ENCODE assay signal across 11 cellular contexts in the genomic region with DNA sequence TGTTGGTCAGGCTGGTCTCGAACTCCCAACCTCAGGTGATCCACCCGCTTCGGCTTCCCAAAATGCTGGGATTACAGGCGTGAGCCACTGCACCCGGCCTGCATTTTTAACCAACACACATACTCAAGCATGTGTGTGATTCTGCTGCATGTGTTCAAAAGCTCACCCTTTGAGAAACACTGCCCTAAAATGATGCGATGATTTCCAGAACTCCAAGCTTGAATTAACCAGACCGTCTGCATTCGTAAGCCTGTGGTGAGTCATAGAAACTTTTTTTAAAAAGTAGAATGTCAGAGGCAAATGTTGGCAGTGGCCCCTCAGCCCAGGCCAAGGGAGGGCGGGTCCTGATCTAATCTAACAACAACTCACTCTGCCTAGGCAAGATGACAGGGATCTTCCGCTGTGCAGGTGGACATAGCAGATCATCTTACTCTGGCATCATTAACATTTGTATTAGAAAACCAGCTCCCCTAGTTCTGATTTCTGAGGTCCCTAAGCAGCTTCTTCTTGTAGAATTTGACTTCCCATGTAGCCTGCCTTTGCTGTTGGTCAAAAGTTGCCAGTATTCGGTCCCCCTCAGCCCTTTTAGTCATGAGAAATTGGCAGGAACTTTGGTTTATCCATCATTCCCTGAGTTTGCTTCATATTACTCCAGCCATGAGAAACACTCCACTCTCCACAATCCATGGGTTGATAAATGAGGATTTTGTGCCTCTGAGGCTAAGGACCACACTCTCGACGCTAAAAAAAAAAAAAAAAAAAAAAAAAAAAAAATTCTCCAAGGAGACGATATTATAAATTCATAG.
DNase-seq lines count a peak whose midpoint lies in the region; ATAC-seq and FAIRE-seq lines count a peak whose summit lies in the region.
"Had no signal": no experiment of that assay in that cellular context is flagged by ENCODE, and none has a peak within 500 bp of the region (broad histone marks: within the 10 kb centered on the region; RNA-seq: fewer than 3 reads in every experiment).

No MANE protein-coding gene starts in this region.

- FAIRE-seq in TTC549 (lab: Jason Lieb, UNC) = peak; percentile 63
- FAIRE-seq: GM12878 had no signal

- no peaks in the 10 kb centered on the region for H3K9me3 ChIP-seq in GM23248 (ENCODE audit: low read depth)

- H3K9me2 ChIP-seq in GM23248 (ENCODE audit: insufficient read depth) = no peaks in the 10 kb centered on the region

- intact Hi-C loops in Right ventricle myocardium inferior (cut with DNase I) (loop anchor here (5.0 kb wide), 1 partner anchor 58 kb away; no protein-coding TSS in a partner anchor), head of caudate nucleus (cut with DNase I) (no loop called here)

- peaks cover 24% of the 10 kb centered on the region for H3F3A ChIP-seq in GM23248 (ENCODE audit: insufficient read depth)

- H4K20me1 ChIP-seq in GM23248 (ENCODE audit: insufficient read depth) = no peaks in the 10 kb centered on the region

- H3K79me2 ChIP-seq in GM23248 (ENCODE audit: insufficient read depth) = no peaks in the 10 kb centered on the region

- H3K9ac ChIP-seq in GM23248 = peak overlapping the region; percentile 32; the same call in 1 of the 2 replicates

- DNase-seq in GM23248 (peak; percentile 95), Right ventricle myocardium inferior (ENCODE audit: missing footprints) (no peak), renal cortical epithelial cell (ENCODE audit: low read depth) (peak; percentile 92), head of caudate nucleus (no peak), midbrain (lab: John Stamatoyannopoulos, UW) (no peak)
- no peak for DNase-seq in stimulated activated naive CD4-positive, alpha-beta T cell treated with Interleukin-2 at 50 U/mL for 16 hours (lab: John Stamatoyannopoulos, UW)
- DNase-seq: cerebellar nuclear complex had no signal

- peak overlapping the region; percentile 79 for H3K27ac ChIP-seq in GM23248
- H3K27ac ChIP-seq: HL-60 had no signal

- no peak overlapping the region for H2AFZ ChIP-seq in GM23248

- 15 to 17% methylated on average over 14 of the region's 14 CpGs for WGBS in GM23248 (ENCODE audit: low coverage in 1 of 2, low lambda C conversion rate in 2 of 2, missing lambda C conversion rate in 2 of 2), 2 experiments

- no peaks in the 10 kb centered on the region for H3K36me3 ChIP-seq in GM23248 (ENCODE audit: low read depth)

- ATAC-seq in Right ventricle myocardium inferior (peak; percentile 54), GM18502 (IDR thresholded peaks at IDR 0.05; ENCODE audit: poor library complexity, unreplicated experiment) (no peak)
- ATAC-seq: GM12878 had no signal

- peaks cover 26% of the 10 kb centered on the region for H3K4me1 ChIP-seq in GM23248 (ENCODE audit: insufficient read depth)

- in situ Hi-C loops in GM23248 (cut with MboI) = no loop called here

- peak overlapping the region; percentile 16 for H3K4me2 ChIP-seq in GM23248 (ENCODE audit: unreplicated experiment)

- H3K4me3 ChIP-seq in GM23248 = no peak overlapping the region
- H3K4me3 ChIP-seq: GM12878 had no signal

- H3K27me3 ChIP-seq in GM23248 (replicated peaks; ENCODE audit: insufficient read depth) = no peaks in the 10 kb centered on the region

Comparison
In these comparisons a context has a peak if more than half of its experiments do, and no peak if none do; other contexts are left out.
1. DNase-seq: peak in GM23248 (single experiment) and renal cortical epithelial cell (single experiment); none in Right ventricle myocardium inferior (single experiment), head of caudate nucleus (0 of 42), stimulated activated naive CD4-positive, alpha-beta T cell treated with Interleukin-2 at 50 U/mL for 16 hours (single experiment) and midbrain (single experiment).